In genomic region chr5:159332800-159333563, GRCh38 we compare ENCODE assay signal across 12 cellular contexts.
A peak's percentile ranks its signal among the peaks of the same experiment; 100 is the strongest.
DNase-seq lines count a peak whose midpoint lies in the region; ATAC-seq and TF ChIP-seq lines count a peak whose summit lies in the region.
"Had no signal": no experiment of that assay in that cellular context is flagged by ENCODE, and none has a peak within 500 bp of the region (broad histone marks: within the 10 kb centered on the region; RNA-seq: fewer than 3 reads in every experiment).

No MANE protein-coding gene starts in this region.

- DNase-seq in GM10266 (ENCODE audit: extremely low spot score) (no peak), kidney glomerular epithelial cell (lab: John Stamatoyannopoulos, UW) (no peak)
- DNase-seq in stimulated activated effector memory CD8-positive, alpha-beta T cell treated with anti-CD3 and anti-CD28 coated beads, Interleukin-12 subunit alpha, Interleukin-12 subunit beta, amount 100 ng/mL, for 72 hours (ENCODE audit: low spot score in 2 of 2): no peak
- DNase-seq: EL, NCI-H1105 treated with DMSO at 0.1 percent for 48 hours, trophoblast cell had no signal

- peaks cover 55% of the 10 kb centered on the region for H3K36me3 ChIP-seq in OCI-LY3 (replicated peaks; ENCODE audit: low read depth, low read length)
- H3K36me3 ChIP-seq: prostate gland had no signal

- no peak overlapping the region for H2AFZ ChIP-seq in OCI-LY3 (ENCODE audit: low read depth, low read length)

- H3K79me2 ChIP-seq in OCI-LY3 (ENCODE audit: low read length): peaks cover 66% of the 10 kb centered on the region

- no peak overlapping the region for H3K27ac Mint-ChIP-seq in nephron
- no peak overlapping the region for H3K27ac Mint-ChIP-seq in stimulated activated effector memory CD8-positive, alpha-beta T cell treated with anti-CD3 and anti-CD28 coated beads, Interleukin-12 subunit alpha, Interleukin-12 subunit beta, amount 100 ng/mL, for 72 hours

- H4K20me1 ChIP-seq in OCI-LY3 (ENCODE audit: insufficient read depth, low read length): no peaks in the 10 kb centered on the region

- peak overlapping the region; percentile 87 for H3K4me3 ChIP-seq in OCI-LY3 (ENCODE audit: low read length)
- H3K4me3 ChIP-seq: prostate gland had no signal

- no peaks in the 10 kb centered on the region for H3K36me3 Mint-ChIP-seq in nephron (ENCODE audit: low read depth)
- no peaks in the 10 kb centered on the region for H3K36me3 Mint-ChIP-seq in stimulated activated effector memory CD8-positive, alpha-beta T cell treated with anti-CD3 and anti-CD28 coated beads, Interleukin-12 subunit alpha, Interleukin-12 subunit beta, amount 100 ng/mL, for 72 hours

- H3K9me3 Mint-ChIP-seq in nephron: no peaks in the 10 kb centered on the region
- H3K9me3 Mint-ChIP-seq in stimulated activated effector memory CD8-positive, alpha-beta T cell treated with anti-CD3 and anti-CD28 coated beads, Interleukin-12 subunit alpha, Interleukin-12 subunit beta, amount 100 ng/mL, for 72 hours: no peaks in the 10 kb centered on the region

- H3K4me1 ChIP-seq in OCI-LY3 (ENCODE audit: low read length): peaks cover 95% of the 10 kb centered on the region
- H3K4me1 ChIP-seq: prostate gland had no signal

- peak overlapping the region; percentile 100 for H3K9ac ChIP-seq in OCI-LY3 (ENCODE audit: low read length)

- ATAC-seq in GM21825 (IDR thresholded peaks at IDR 0.05; ENCODE audit: unreplicated experiment) (peak; percentile 35), HG03025 (IDR thresholded peaks at IDR 0.05; ENCODE audit: low FRiP score, unreplicated experiment) (no peak), GM19023 (IDR thresholded peaks at IDR 0.05; ENCODE audit: unreplicated experiment) (no peak)
- no peak for ATAC-seq in stimulated activated effector memory CD8-positive, alpha-beta T cell treated with anti-CD3 and anti-CD28 coated beads, Interleukin-12 subunit alpha, Interleukin-12 subunit beta, amount 100 ng/mL, for 72 hours

- H3K27ac ChIP-seq in OCI-LY3 (ENCODE audit: low read length): peak overlapping the region; percentile 100
- H3K27ac ChIP-seq: prostate gland had no signal

- no peaks in the 10 kb centered on the region for H3K4me1 Mint-ChIP-seq in nephron
- H3K4me1 Mint-ChIP-seq in stimulated activated effector memory CD8-positive, alpha-beta T cell treated with anti-CD3 and anti-CD28 coated beads, Interleukin-12 subunit alpha, Interleukin-12 subunit beta, amount 100 ng/mL, for 72 hours: peaks cover 34% of the 10 kb centered on the region

- no peaks in the 10 kb centered on the region for H3K27me3 ChIP-seq in OCI-LY3 (ENCODE audit: low read depth, low read length)

- peak overlapping the region; percentile 5 to 43 (median 8) for H3K4me3 Mint-ChIP-seq in nephron
- no peak overlapping the region for H3K4me3 Mint-ChIP-seq in stimulated activated effector memory CD8-positive, alpha-beta T cell treated with anti-CD3 and anti-CD28 coated beads, Interleukin-12 subunit alpha, Interleukin-12 subunit beta, amount 100 ng/mL, for 72 hours

- peak overlapping the region; percentile 98 for H3K4me2 ChIP-seq in OCI-LY3 (ENCODE audit: low read length)

- no peaks in the 10 kb centered on the region for H3K9me3 ChIP-seq in OCI-LY3 (ENCODE audit: insufficient read depth, low read length)
- H3K9me3 ChIP-seq: prostate gland had no signal

- H3K27me3 Mint-ChIP-seq in nephron (ENCODE audit: low read depth): peaks cover 47% of the 10 kb centered on the region

- peak; percentile 15 for TF ChIP-seq CTCF in GM10266 (IDR thresholded peaks at IDR 0.05; ENCODE audit: control insufficient read depth, insufficient read depth, low read depth, missing control alignments)
- peak; percentile 39 for TF ChIP-seq CTCF in OCI-LY3 (IDR thresholded peaks at IDR 0.05; ENCODE audit: low read depth, low read length)
- no peak for TF ChIP-seq CTCF in nephron (IDR thresholded peaks at IDR 0.05; ENCODE audit: unreplicated experiment in 3 of 3)

Comparison
In these comparisons a context has a peak if more than half of its experiments do, and no peak if none do; other contexts are left out.
1. CTCF ChIP-seq: peak in GM10266 (single experiment) and OCI-LY3 (single experiment); none in nephron (0 of 3).